20 cellular contexts compared by ENCODE assay signal in the genomic region with DNA sequence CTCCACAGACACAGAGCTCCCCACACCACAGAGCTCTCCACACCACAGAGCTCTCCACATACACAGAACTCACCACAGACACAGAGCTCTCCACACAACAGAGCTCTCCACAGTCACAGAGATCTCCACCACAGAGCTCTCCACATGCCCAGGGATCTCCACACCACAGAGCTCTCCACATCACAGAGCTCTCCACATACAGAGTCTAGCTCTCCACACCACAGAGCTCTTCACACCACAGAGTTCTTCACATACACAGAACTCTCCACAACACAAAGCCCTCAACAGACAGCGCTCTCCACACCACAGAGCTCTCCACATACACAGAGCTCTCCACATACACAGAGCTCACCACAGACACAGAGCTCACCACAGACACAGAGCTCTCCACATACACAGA. TPM values are rescaled to one million over a fixed set of nuclear protein-coding genes. Genes with fewer than 3 reads are reported as not detected.
DNase-seq lines count a peak whose midpoint lies in the region; ATAC-seq lines count a peak whose summit lies in the region.
"Had no signal": no experiment of that assay in that cellular context is flagged by ENCODE, and none has a peak within 500 bp of the region (broad histone marks: within the 10 kb centered on the region; RNA-seq: fewer than 3 reads in every experiment).

No MANE protein-coding gene starts in this region.

- CTCF ChIA-PET in T-cell (lab: Charles Lee), result interaction anchor here (0.9 to 5.3 kb wide), 4 partner anchors 16 to 106 kb away, joined by 3 to 44 read pairs (median 4); no protein-coding TSS in a partner anchor

- peak overlapping the region in 1 of 3 donors; percentile 42 for H3K4me3 Mint-ChIP-seq in T-cell
- H3K4me3 Mint-ChIP-seq in stimulated activated effector memory CD8-positive, alpha-beta T cell treated with anti-CD3 and anti-CD28 coated beads, Interleukin-12 subunit alpha, Interleukin-12 subunit beta, amount 100 ng/mL, for 72 hours, result no peak overlapping the region
- H3K4me3 Mint-ChIP-seq: activated T-helper 17 cell treated with anti-CD3 and anti-CD28 coated beads, Interleukin-2, amount 50 U/mL, for 72 hours; WTC11 had no signal

- DNase-seq in activated effector memory CD4-positive, alpha-beta T cell treated with anti-CD3 and anti-CD28 coated beads, Interleukin-2, amount 50 U/mL, for 16 hours, result peak; percentile 37
- no peak for DNase-seq in activated effector memory CD4-positive, alpha-beta T cell treated with Interleukin-2 at 50 U/mL for 16 hours
- peak in 15 of 34 experiments; percentile 12 to 50 (median 26) for DNase-seq in T-cell
- peak; percentile 12 for DNase-seq in left lobe of liver (ENCODE audit: low spot score)
- DNase-seq in stimulated activated effector memory CD8-positive, alpha-beta T cell treated with anti-CD3 and anti-CD28 coated beads, Interleukin-12 subunit alpha, Interleukin-12 subunit beta, amount 100 ng/mL, for 72 hours (ENCODE audit: low spot score in 2 of 2), result no peak
- no peak for DNase-seq in GOT3 (lab: John Stamatoyannopoulos, UW)
- no peak for DNase-seq in NCI-H2196 treated with DMSO at 0.1 percent for 48 hours (lab: John Stamatoyannopoulos, UW; ENCODE audit: unreplicated experiment)
- DNase-seq: activated CD4-positive, alpha-beta T cell treated with anti-CD3 and anti-CD28 coated beads, Interleukin-2, amount 50 U/mL, for 48 hours; cortex of kidney; NCI-H1417; NCI-H524 treated with DMSO at 0.1 percent for 48 hours; ovary; T1000; upper lobe of left lung had no signal

- peaks cover 0 to 4% (median 0%) of the 10 kb centered on the region in 3 donors for H3K9me3 Mint-ChIP-seq in T-cell
- no peaks in the 10 kb centered on the region for H3K9me3 Mint-ChIP-seq in stimulated activated effector memory CD8-positive, alpha-beta T cell treated with anti-CD3 and anti-CD28 coated beads, Interleukin-12 subunit alpha, Interleukin-12 subunit beta, amount 100 ng/mL, for 72 hours
- H3K9me3 Mint-ChIP-seq: activated T-helper 17 cell treated with anti-CD3 and anti-CD28 coated beads, Interleukin-2, amount 50 U/mL, for 72 hours; IgD-negative memory B cell had no signal

- peak overlapping the region in 1 of 2 donors; percentile 13 for H3K27ac Mint-ChIP-seq in T-cell
- H3K27ac Mint-ChIP-seq in stimulated activated effector memory CD8-positive, alpha-beta T cell treated with anti-CD3 and anti-CD28 coated beads, Interleukin-12 subunit alpha, Interleukin-12 subunit beta, amount 100 ng/mL, for 72 hours, result peak overlapping the region; percentile 36
- H3K27ac Mint-ChIP-seq: activated T-helper 17 cell treated with anti-CD3 and anti-CD28 coated beads, Interleukin-2, amount 50 U/mL, for 72 hours; WTC11 had no signal

- H3K36me3 Mint-ChIP-seq in T-cell, result no peaks in the 10 kb centered on the region
- no peaks in the 10 kb centered on the region for H3K36me3 Mint-ChIP-seq in stimulated activated effector memory CD8-positive, alpha-beta T cell treated with anti-CD3 and anti-CD28 coated beads, Interleukin-12 subunit alpha, Interleukin-12 subunit beta, amount 100 ng/mL, for 72 hours
- H3K36me3 Mint-ChIP-seq: IgD-negative memory B cell, WTC11 had no signal

- H3K27me3 Mint-ChIP-seq in T-cell, result peaks cover 29 to 41% of the 10 kb centered on the region in 2 donors

- ATAC-seq in T-cell (replicated peaks in 1 of 4) (peak in 3 of 4 experiments; percentile 36 to 64 (median 39)), left lobe of liver (no peak), GM21423 (IDR thresholded peaks at IDR 0.05; ENCODE audit: unreplicated experiment) (no peak)
- no peak for ATAC-seq in stimulated activated effector memory CD8-positive, alpha-beta T cell treated with anti-CD3 and anti-CD28 coated beads, Interleukin-12 subunit alpha, Interleukin-12 subunit beta, amount 100 ng/mL, for 72 hours
- ATAC-seq: activated T-helper 17 cell treated with anti-CD3 and anti-CD28 coated beads, Interleukin-2, amount 50 U/mL, for 72 hours; right lobe of liver; SK-N-SH treated with all-trans-retinoic acid at 6 μM for 48 hours; WTC11 had no signal

- POLR2A ChIA-PET in T-cell (lab: Charles Lee), result no interaction called here

- H3K4me1 Mint-ChIP-seq in T-cell, result peaks cover 56 to 69% (median 59%) of the 10 kb centered on the region in 3 donors
- H3K4me1 Mint-ChIP-seq in stimulated activated effector memory CD8-positive, alpha-beta T cell treated with anti-CD3 and anti-CD28 coated beads, Interleukin-12 subunit alpha, Interleukin-12 subunit beta, amount 100 ng/mL, for 72 hours, result peaks cover 63% of the 10 kb centered on the region

RNA-seq across cellular contexts. Expression of gene ERMARD, which starts 55.3 kb away (rescaled TPM):
- 10 to 100 TPM; 24.7 to 35.7 (median 29.9) TPM for total RNA-seq in T-cell
- 16.3 TPM for total RNA-seq in left lobe of liver

RNA-seq across cellular contexts. Expression of gene DYNLT2, which starts 55.3 kb away (rescaled TPM):
- total RNA-seq in T-cell, result 1 to 10 TPM; 1.9 to 3.9 (median 2.7) TPM
- 0.60 TPM for total RNA-seq in left lobe of liver

Comparison
In these comparisons a context has a peak if more than half of its experiments do, and no peak if none do; other contexts are left out.
1. DNase-seq: peak in activated effector memory CD4-positive, alpha-beta T cell treated with anti-CD3 and anti-CD28 coated beads, Interleukin-2, amount 50 U/mL, for 16 hours (single experiment) and left lobe of liver (single experiment); none in activated effector memory CD4-positive, alpha-beta T cell treated with Interleukin-2 at 50 U/mL for 16 hours (single experiment), stimulated activated effector memory CD8-positive, alpha-beta T cell treated with anti-CD3 and anti-CD28 coated beads, Interleukin-12 subunit alpha, Interleukin-12 subunit beta, amount 100 ng/mL, for 72 hours (0 of 2), GOT3 (single experiment) and NCI-H2196 treated with DMSO at 0.1 percent for 48 hours (single experiment).
2. ATAC-seq: peak in T-cell (3 of 4); none in left lobe of liver (single experiment), stimulated activated effector memory CD8-positive, alpha-beta T cell treated with anti-CD3 and anti-CD28 coated beads, Interleukin-12 subunit alpha, Interleukin-12 subunit beta, amount 100 ng/mL, for 72 hours (single experiment) and GM21423 (single experiment).